Comparison of ENCODE assay signal across 8 cellular contexts in the genomic region with DNA sequence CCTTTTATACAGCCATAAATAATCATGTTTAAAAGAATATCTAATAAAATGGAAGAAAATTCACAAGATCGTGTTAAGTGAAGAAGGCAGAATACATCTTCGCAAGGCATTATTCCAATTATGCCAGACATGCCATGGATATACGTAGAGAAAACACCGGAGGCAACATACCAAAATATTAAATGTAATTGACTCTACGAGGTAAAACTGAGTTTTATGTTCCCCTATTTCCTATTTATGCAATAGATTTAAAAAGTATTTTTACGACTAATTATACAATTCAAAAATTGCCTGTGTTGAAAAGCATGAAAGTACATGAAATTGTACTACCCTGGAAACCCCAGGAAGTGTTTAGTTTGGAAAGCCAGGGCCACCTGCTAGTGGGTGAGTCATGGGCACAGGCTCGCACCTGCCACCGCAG. TPM values are rescaled to one million over a fixed set of nuclear protein-coding genes. Genes with fewer than 3 reads are reported as not detected.
DNase-seq lines count a peak whose midpoint lies in the region; ATAC-seq, FAIRE-seq and TF ChIP-seq lines count a peak whose summit lies in the region.

No MANE protein-coding gene starts in this region.

- DNase-seq in DMS53 treated with DMSO at 0.1 percent for 48 hours (lab: John Stamatoyannopoulos, UW; ENCODE audit: unreplicated experiment): peak; percentile 96
- no peak for DNase-seq in brain microvascular endothelial cell
- DNase-seq in HTR-8/SVneo (ENCODE audit: insufficient read length, low spot score): no peak

- no peak overlapping the region for H3K27ac ChIP-seq in brain microvascular endothelial cell

- no peak for TF ChIP-seq RAD21 in Ishikawa (IDR thresholded peaks at IDR 0.05; ENCODE audit: low read depth)

- H3K36me3 ChIP-seq in brain microvascular endothelial cell (replicated peaks): peaks cover 14% of the 10 kb centered on the region

- no peak for ATAC-seq in GM18868 (IDR thresholded peaks at IDR 0.05; ENCODE audit: unreplicated experiment)
- no peak for ATAC-seq in HG03469 (IDR thresholded peaks at IDR 0.05; ENCODE audit: unreplicated experiment)
- no peak for ATAC-seq in HG02840 (IDR thresholded peaks at IDR 0.05; ENCODE audit: low FRiP score, unreplicated experiment)

- H3K4me1 ChIP-seq in mononuclear cell (ENCODE audit: insufficient read depth, low read length): peaks cover 68% of the 10 kb centered on the region

- H3K4me3 ChIP-seq in brain microvascular endothelial cell (ENCODE audit: low read depth, low read length) (peak overlapping the region; percentile 83), mononuclear cell (ENCODE audit: low read length) (peak overlapping the region; percentile 89)

- in situ Hi-C loops in brain microvascular endothelial cell (cut with HindIII; ENCODE audit: low pct_ligation_motif_present, low sequenced_read_pairs): no loop called here

- TF ChIP-seq EP300 in Ishikawa (IDR thresholded peaks at IDR 0.05; ENCODE audit: borderline replicate concordance): no peak

- FAIRE-seq in HTR-8/SVneo (lab: Jason Lieb, UNC): no peak

- no peak for TF ChIP-seq CTCF in brain microvascular endothelial cell (IDR thresholded peaks at IDR 0.05; ENCODE audit: low read depth, low read length, missing control alignments)

- H3K9me3 ChIP-seq in mononuclear cell (ENCODE audit: low read depth, low read length): no peaks in the 10 kb centered on the region

- H3K27me3 ChIP-seq in brain microvascular endothelial cell (replicated peaks) (no peaks in the 10 kb centered on the region), mononuclear cell (ENCODE audit: insufficient read depth, low read length) (no peaks in the 10 kb centered on the region)

TF ChIP-seq in Ishikawa, 13 proteins besides CTCF, POLR2A, EP300 and RAD21:
- TF ChIP-seq, protein P1, sequence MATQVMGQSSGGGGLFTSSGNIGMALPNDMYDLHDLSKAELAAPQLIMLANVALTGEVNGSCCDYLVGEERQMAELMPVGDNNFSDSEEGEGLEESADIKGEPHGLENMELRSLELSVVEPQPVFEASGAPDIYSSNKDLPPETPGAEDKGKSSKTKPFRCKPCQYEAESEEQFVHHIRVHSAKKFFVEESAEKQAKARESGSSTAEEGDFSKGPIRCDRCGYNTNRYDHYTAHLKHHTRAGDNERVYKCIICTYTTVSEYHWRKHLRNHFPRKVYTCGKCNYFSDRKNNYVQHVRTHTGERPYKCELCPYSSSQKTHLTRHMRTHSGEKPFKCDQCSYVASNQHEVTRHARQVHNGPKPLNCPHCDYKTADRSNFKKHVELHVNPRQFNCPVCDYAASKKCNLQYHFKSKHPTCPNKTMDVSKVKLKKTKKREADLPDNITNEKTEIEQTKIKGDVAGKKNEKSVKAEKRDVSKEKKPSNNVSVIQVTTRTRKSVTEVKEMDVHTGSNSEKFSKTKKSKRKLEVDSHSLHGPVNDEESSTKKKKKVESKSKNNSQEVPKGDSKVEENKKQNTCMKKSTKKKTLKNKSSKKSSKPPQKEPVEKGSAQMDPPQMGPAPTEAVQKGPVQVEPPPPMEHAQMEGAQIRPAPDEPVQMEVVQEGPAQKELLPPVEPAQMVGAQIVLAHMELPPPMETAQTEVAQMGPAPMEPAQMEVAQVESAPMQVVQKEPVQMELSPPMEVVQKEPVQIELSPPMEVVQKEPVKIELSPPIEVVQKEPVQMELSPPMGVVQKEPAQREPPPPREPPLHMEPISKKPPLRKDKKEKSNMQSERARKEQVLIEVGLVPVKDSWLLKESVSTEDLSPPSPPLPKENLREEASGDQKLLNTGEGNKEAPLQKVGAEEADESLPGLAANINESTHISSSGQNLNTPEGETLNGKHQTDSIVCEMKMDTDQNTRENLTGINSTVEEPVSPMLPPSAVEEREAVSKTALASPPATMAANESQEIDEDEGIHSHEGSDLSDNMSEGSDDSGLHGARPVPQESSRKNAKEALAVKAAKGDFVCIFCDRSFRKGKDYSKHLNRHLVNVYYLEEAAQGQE (IDR thresholded peaks at IDR 0.05; ENCODE audit: low read depth): no peak
- peak; percentile 80; the same call in 1 of the 2 replicates for TF ChIP-seq TCF12 (IDR thresholded peaks at IDR 0.05; ENCODE audit: low read depth)
- no peak for TF ChIP-seq NFIC (IDR thresholded peaks at IDR 0.05)

RNA-seq across cellular contexts. Expression of gene REPIN1, which starts 0.9 kb away (rescaled TPM):
- total RNA-seq in mononuclear cell: 49.2 TPM

RNA-seq across cellular contexts. Expression of gene ZNF775, which starts 11.4 kb away (rescaled TPM):
- total RNA-seq in mononuclear cell: 0.94 TPM

RNA-seq across cellular contexts. Expression of gene RARRES2, which starts 26.3 kb away (rescaled TPM):
- not detected for total RNA-seq in mononuclear cell

RNA-seq across cellular contexts. Expression of gene ACTR3C, which starts 44.3 kb away (rescaled TPM):
- 9.3 TPM for total RNA-seq in mononuclear cell

RNA-seq across cellular contexts. Expression of gene LRRC61, which starts 44.5 kb away (rescaled TPM):
- 15.6 TPM for total RNA-seq in mononuclear cell
